Comparison of ENCODE assay signal across 1 cellular context in the genomic region with DNA sequence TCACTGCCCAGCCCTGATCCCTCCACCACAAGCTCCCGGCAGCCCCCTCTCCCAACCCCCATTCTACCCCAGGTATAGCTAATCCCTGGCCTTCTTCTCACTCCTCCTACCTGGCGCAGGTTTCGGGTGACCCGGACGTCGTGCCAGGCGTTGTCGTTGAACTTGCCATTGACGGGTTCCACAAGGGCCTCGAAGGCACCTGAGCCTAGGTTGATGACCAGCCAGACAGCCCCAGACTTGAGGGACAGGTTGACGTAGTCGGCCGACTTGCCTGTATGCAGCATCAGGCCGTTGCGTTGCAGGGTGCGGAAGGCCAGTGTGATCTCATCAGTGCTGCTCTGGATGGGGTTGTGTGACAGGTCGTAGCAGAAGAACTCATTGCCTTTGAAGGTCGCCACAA.
TF ChIP-seq lines count a peak whose summit lies in the region.

No MANE protein-coding gene starts in this region.

TF ChIP-seq in IMR-90, 13 proteins besides CTCF, POLR2A, EP300 and RAD21:
- no peak for TF ChIP-seq BHLHE40 (IDR thresholded peaks at IDR 0.05; ENCODE audit: low read depth, low read length)
- no peak for TF ChIP-seq FOS (IDR thresholded peaks at IDR 0.05; ENCODE audit: low read depth, low read length)
- no peak for TF ChIP-seq RFX5 (IDR thresholded peaks at IDR 0.05; ENCODE audit: low read depth, low read length)
- TF ChIP-seq, protein P1, sequence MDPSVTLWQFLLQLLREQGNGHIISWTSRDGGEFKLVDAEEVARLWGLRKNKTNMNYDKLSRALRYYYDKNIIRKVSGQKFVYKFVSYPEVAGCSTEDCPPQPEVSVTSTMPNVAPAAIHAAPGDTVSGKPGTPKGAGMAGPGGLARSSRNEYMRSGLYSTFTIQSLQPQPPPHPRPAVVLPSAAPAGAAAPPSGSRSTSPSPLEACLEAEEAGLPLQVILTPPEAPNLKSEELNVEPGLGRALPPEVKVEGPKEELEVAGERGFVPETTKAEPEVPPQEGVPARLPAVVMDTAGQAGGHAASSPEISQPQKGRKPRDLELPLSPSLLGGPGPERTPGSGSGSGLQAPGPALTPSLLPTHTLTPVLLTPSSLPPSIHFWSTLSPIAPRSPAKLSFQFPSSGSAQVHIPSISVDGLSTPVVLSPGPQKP (IDR thresholded peaks at IDR 0.05; ENCODE audit: borderline replicate concordance, low read depth, low read length), result no peak
- TF ChIP-seq MAFK (IDR thresholded peaks at IDR 0.05; ENCODE audit: low read depth, low read length), result no peak
- TF ChIP-seq, protein P2, sequence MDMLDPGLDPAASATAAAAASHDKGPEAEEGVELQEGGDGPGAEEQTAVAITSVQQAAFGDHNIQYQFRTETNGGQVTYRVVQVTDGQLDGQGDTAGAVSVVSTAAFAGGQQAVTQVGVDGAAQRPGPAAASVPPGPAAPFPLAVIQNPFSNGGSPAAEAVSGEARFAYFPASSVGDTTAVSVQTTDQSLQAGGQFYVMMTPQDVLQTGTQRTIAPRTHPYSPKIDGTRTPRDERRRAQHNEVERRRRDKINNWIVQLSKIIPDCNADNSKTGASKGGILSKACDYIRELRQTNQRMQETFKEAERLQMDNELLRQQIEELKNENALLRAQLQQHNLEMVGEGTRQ (IDR thresholded peaks at IDR 0.05; ENCODE audit: low read depth, low read length), result no peak
- no peak for TF ChIP-seq NFE2L2 (IDR thresholded peaks at IDR 0.05; ENCODE audit: low read depth, low read length)
- no peak for TF ChIP-seq CEBPB (IDR thresholded peaks at IDR 0.05; ENCODE audit: low read depth, low read length)
- TF ChIP-seq RCOR1 (IDR thresholded peaks at IDR 0.05; ENCODE audit: insufficient replicate concordance, low read length), result no peak
- no peak for TF ChIP-seq SMC3 (IDR thresholded peaks at IDR 0.05; ENCODE audit: low read depth, low read length)
- no peak for TF ChIP-seq MAZ (IDR thresholded peaks at IDR 0.05; ENCODE audit: borderline replicate concordance, low read depth, low read length)
- no peak for TF ChIP-seq MXI1 (IDR thresholded peaks at IDR 0.05; ENCODE audit: borderline replicate concordance, low read depth, low read length)
- TF ChIP-seq CHD1 (IDR thresholded peaks at IDR 0.05; ENCODE audit: low read depth, low read length), result no peak
